In the genomic region with DNA sequence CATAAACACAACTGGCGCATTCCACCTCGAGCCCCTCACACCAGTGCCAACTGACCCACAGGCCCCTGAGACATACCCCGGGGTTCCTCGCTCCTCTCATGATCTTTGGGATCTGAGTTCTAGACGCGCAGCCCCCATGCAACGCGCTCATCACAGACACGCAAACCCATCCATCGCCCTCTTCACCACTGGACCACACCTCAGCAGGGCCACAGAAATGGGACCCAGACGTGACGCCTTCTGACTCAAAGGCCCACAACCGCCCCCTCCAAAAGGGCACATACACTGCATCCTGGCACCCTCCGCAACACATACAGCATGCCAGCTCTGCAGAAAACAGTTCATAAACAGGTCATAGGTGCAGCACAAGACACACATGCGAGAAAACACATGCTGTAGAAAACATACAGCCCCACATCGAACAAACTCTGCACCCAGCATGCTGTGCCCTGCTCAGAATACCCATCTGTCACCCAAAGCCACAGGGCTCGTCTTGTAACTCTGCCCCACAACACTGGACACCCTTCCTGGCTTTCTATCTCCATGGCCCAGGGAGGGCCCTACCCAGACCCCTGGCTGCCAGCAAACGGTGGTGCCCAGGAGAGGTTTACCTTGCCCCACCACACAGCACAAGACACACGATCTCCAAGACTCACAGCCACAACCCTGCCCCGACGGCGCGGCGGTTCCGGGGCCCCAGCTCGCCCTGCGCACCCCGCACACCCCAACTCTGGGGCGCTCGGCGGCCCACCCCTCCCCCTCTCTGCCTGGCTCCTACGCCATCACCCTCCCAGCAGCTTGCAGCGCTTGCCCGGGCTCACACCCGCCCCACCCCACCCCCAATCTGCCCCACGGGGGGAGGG, we compare ENCODE assay signal across 9 cellular contexts. TPM values are rescaled to one million over a fixed set of nuclear protein-coding genes. Genes with fewer than 3 reads are reported as not detected.
DNase-seq lines count a peak whose midpoint lies in the region; ATAC-seq and TF ChIP-seq lines count a peak whose summit lies in the region.
"Had no signal": no experiment of that assay in that cellular context is flagged by ENCODE, and none has a peak within 500 bp of the region (broad histone marks: within the 10 kb centered on the region; RNA-seq: fewer than 3 reads in every experiment).

No MANE protein-coding gene starts in this region.

- peak overlapping the region; percentile 78 for H3K27ac Mint-ChIP-seq in activated naive CD4-positive, alpha-beta T cell treated with anti-CD3 and anti-CD28 coated beads, Interleukin-2, amount 10 ng/mL, durations not matched to agents 7 days and 5 days

- no peaks in the 10 kb centered on the region for H3K9me3 Mint-ChIP-seq in activated naive CD4-positive, alpha-beta T cell treated with anti-CD3 and anti-CD28 coated beads, Interleukin-2, amount 10 ng/mL, durations not matched to agents 7 days and 5 days

- H3K27me3 Mint-ChIP-seq in activated naive CD4-positive, alpha-beta T cell treated with anti-CD3 and anti-CD28 coated beads, Interleukin-2, amount 10 ng/mL, durations not matched to agents 7 days and 5 days: no peaks in the 10 kb centered on the region

- H3K9me3 ChIP-seq in uterus: no peaks in the 10 kb centered on the region

- H3K4me1 Mint-ChIP-seq in activated naive CD4-positive, alpha-beta T cell treated with anti-CD3 and anti-CD28 coated beads, Interleukin-2, amount 10 ng/mL, durations not matched to agents 7 days and 5 days: peaks cover 67% of the 10 kb centered on the region

- intact Hi-C loops in uterus (cut with DNase I; ENCODE audit: low total_unique reads): no loop called here

- H3K36me3 ChIP-seq in uterus: no peaks in the 10 kb centered on the region

- H3K4me3 ChIP-seq in GM12875 (ENCODE audit: low read depth, low read length): peak overlapping the region; percentile 80
- peak overlapping the region; percentile 78 to 95 for H3K4me3 ChIP-seq in uterus

- H3K4me1 ChIP-seq in uterus: peaks cover 0 to 4% of the 10 kb centered on the region in 2 donors

- no peaks in the 10 kb centered on the region for H3K27me3 ChIP-seq in uterus

- TF ChIP-seq CTCF in GM12875 (IDR thresholded peaks at IDR 0.05; ENCODE audit: borderline replicate concordance, insufficient read depth, low read depth, low read length) (no peak), RWPE1 (conservative IDR thresholded peaks at IDR 0.05; ENCODE audit: low read depth) (no peak), uterus (IDR thresholded peaks at IDR 0.05) (no peak)

- CTCF ChIA-PET in RWPE1 (lab: Yijun Ruan, JAX): interaction anchor here (2.2 to 4.0 kb wide), 2 partner anchors 41 to 42 kb away, joined by 14 to 19 read pairs; no protein-coding TSS in a partner anchor
- CTCF ChIA-PET in activated naive CD4-positive, alpha-beta T cell treated with anti-CD3 and anti-CD28 coated beads, Interleukin-2, amount 10 ng/mL, durations not matched to agents 7 days and 5 days (lab: Charles Lee): interaction anchor here (1.4 kb wide), 1 partner anchor 40 kb away, joined by 3 read pairs; no protein-coding TSS in a partner anchor

- POLR2A ChIA-PET in RWPE1 (lab: Yijun Ruan, JAX; ENCODE audit: low non-redundant PET): no interaction called here

- H3K4me3 Mint-ChIP-seq in activated naive CD4-positive, alpha-beta T cell treated with anti-CD3 and anti-CD28 coated beads, Interleukin-2, amount 10 ng/mL, durations not matched to agents 7 days and 5 days: peak overlapping the region; percentile 79

- DNase-seq in RWPE1 (ENCODE audit: low spot score): peak; percentile 52
- peak; percentile 81 for DNase-seq in activated naive CD4-positive, alpha-beta T cell treated with anti-CD3 and anti-CD28 coated beads, Interleukin-2, amount 10 ng/mL, durations not matched to agents 7 days and 5 days
- DNase-seq in globus pallidus (ENCODE audit: low spot score): peak; percentile 72
- peak; percentile 34 for DNase-seq in occipital lobe (lab: John Stamatoyannopoulos, UW)
- peak; percentile 63 to 64 for DNase-seq in uterus
- no peak for DNase-seq in KG1 (lab: John Stamatoyannopoulos, UW)

- no peak for ATAC-seq in GM21360 (IDR thresholded peaks at IDR 0.05; ENCODE audit: unreplicated experiment)

- peak overlapping the region; percentile 99 for H3K27ac ChIP-seq in RWPE1
- peak overlapping the region; percentile 99 to 100 for H3K27ac ChIP-seq in uterus

- peak in 1 of 2 donors; percentile 1 for TF ChIP-seq POLR2A in uterus (IDR thresholded peaks at IDR 0.05)

- peaks cover 18% of the 10 kb centered on the region for H3K36me3 Mint-ChIP-seq in activated naive CD4-positive, alpha-beta T cell treated with anti-CD3 and anti-CD28 coated beads, Interleukin-2, amount 10 ng/mL, durations not matched to agents 7 days and 5 days

RNA-seq across cellular contexts. Expression of a gene that starts 0.9 kb away (rescaled TPM):
- 17.6 TPM for total RNA-seq in occipital lobe
- total RNA-seq in uterus: 100 to 1,000 TPM in 1 of 4 donors, 10 to 100 TPM in 3; 22.7 to 116 (median 39.2) TPM

RNA-seq across cellular contexts. Expression of a gene that starts 2.7 kb away (rescaled TPM):
- total RNA-seq in occipital lobe (not detected), uterus (not detected)
- total RNA-seq: dermis microvascular lymphatic vessel endothelial cell had no signal

RNA-seq across cellular contexts. Expression of a gene that starts 5.7 kb away (rescaled TPM):
- total RNA-seq in occipital lobe: 54.6 TPM
- 100 to 1,000 TPM in 2 of 4 donors, 10 to 100 TPM in 2; 19.7 to 167 (median 77.6) TPM for total RNA-seq in uterus

RNA-seq across cellular contexts. Expression of a gene that starts 33.6 kb away (rescaled TPM):
- total RNA-seq in occipital lobe (17.2 TPM), uterus (10 to 100 TPM in 2 of 4 donors, 1 to 10 TPM in 2; 3.2 to 16.9 (median 10.9) TPM)

RNA-seq across cellular contexts. Expression of a gene that starts 39.2 kb away (rescaled TPM):
- total RNA-seq in occipital lobe (18.2 TPM), uterus (10 to 100 TPM in 1 of 4 donors, 1 to 10 TPM in 2, not detected in 1; 2.8 to 17.9 (median 6.2) TPM)
